8 cellular contexts compared by ENCODE assay signal in the genomic region with DNA sequence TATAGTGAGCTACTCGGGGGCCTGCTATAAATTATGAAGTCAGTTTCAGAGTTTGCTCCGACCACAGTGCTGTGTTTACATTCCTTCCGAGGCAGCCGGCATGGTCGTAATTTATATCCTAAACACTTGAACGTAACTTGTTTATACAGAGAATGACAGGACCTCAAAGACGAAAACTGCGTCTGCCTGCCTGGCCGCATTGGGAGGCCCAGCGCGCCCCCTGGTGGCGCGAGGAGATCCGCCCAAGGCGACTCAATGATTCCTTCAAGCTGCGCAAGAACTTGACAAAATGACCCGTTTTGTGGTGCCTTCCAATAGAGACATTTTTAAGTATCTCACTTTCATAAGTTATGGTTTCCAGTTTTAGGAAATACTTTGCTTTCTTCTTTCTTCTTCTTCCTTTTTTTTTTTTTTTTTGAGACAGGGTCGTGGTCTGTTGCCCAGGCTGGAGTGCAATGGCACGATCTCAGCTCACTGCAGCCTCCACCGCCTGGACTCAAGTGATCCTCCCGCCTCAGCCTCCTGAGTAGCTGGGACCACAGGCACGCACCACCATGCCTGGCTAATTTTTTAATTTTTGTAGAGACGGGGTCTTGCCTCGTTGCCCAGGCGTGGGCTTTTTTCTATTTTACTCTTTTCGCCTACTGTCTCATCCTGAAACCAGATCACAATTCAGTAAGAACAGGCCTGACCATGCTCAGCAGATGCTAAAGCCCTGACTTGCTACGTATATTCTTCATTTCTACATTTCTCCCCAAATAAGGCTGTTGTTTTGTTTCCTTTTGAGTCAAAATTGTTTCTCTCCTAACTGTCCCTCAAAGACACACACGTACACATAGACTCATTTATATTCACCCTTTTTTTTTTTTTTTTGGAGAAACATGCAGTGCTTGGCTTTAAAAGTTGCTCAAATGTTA. TPM values are rescaled to one million over a fixed set of nuclear protein-coding genes. Genes with fewer than 3 reads are reported as not detected.
DNase-seq lines count a peak whose midpoint lies in the region; ATAC-seq and TF ChIP-seq lines count a peak whose summit lies in the region.

No MANE protein-coding gene starts in this region.

- TF ChIP-seq CTCF in mucosa of descending colon (IDR thresholded peaks at IDR 0.05), result peak; percentile 85

- H3K9me3 ChIP-seq in mucosa of descending colon, result no peaks in the 10 kb centered on the region

- POLR2A ChIA-PET in activated CD8-positive, alpha-beta T cell treated with anti-CD3 and anti-CD28 coated beads, Interleukin-2, amount 10 ng/mL, durations not matched to agents 7 days and 5 days (lab: Charles Lee), result no interaction called here

- no peaks in the 10 kb centered on the region for H3K36me3 ChIP-seq in mucosa of descending colon (ENCODE audit: low read depth)

- H3K27me3 Mint-ChIP-seq in activated CD8-positive, alpha-beta T cell treated with anti-CD3 and anti-CD28 coated beads, Interleukin-2, amount 10 ng/mL, durations not matched to agents 7 days and 5 days (ENCODE audit: low read depth), result peaks cover 54% of the 10 kb centered on the region
- peaks cover 56 to 67% of the 10 kb centered on the region in 2 donors for H3K27me3 Mint-ChIP-seq in effector memory CD8-positive, alpha-beta T cell

- CTCF ChIA-PET in activated CD8-positive, alpha-beta T cell treated with anti-CD3 and anti-CD28 coated beads, Interleukin-2, amount 10 ng/mL, durations not matched to agents 7 days and 5 days (lab: Charles Lee), result interaction anchor here (0.6 to 2.3 kb wide), 25 partner anchors 9 to 959 kb away, joined by 3 to 16 read pairs (median 3); no protein-coding TSS in a partner anchor

- intact Hi-C loops in mucosa of descending colon (cut with DNase I, micrococcal nuclease), result loop anchor here (10.0 kb wide), 1 partner anchor 802 kb away; no protein-coding TSS in a partner anchor

- H3K36me3 Mint-ChIP-seq in activated CD8-positive, alpha-beta T cell treated with anti-CD3 and anti-CD28 coated beads, Interleukin-2, amount 10 ng/mL, durations not matched to agents 7 days and 5 days (ENCODE audit: low read depth), result no peaks in the 10 kb centered on the region
- H3K36me3 Mint-ChIP-seq in effector memory CD8-positive, alpha-beta T cell (ENCODE audit: insufficient read depth), result no peaks in the 10 kb centered on the region

- no peaks in the 10 kb centered on the region for H3K9me3 Mint-ChIP-seq in activated CD8-positive, alpha-beta T cell treated with anti-CD3 and anti-CD28 coated beads, Interleukin-2, amount 10 ng/mL, durations not matched to agents 7 days and 5 days (ENCODE audit: insufficient read depth)
- no peaks in the 10 kb centered on the region for H3K9me3 Mint-ChIP-seq in effector memory CD8-positive, alpha-beta T cell

- ATAC-seq in HG02852 (IDR thresholded peaks at IDR 0.05; ENCODE audit: unreplicated experiment) (peak; percentile 82), mucosa of descending colon (peak; percentile 75), HG03135 (IDR thresholded peaks at IDR 0.05; ENCODE audit: unreplicated experiment) (no peak)
- peak; percentile 65 for ATAC-seq in activated CD8-positive, alpha-beta T cell treated with anti-CD3 and anti-CD28 coated beads, Interleukin-2, amount 10 ng/mL, durations not matched to agents 7 days and 5 days
- peak; percentile 55 for ATAC-seq in effector memory CD8-positive, alpha-beta T cell (replicated peaks)

- DNase-seq in ELR (ENCODE audit: low read depth) (peak; percentile 96), NCI-H748 treated with DMSO at 0.1 percent for 48 hours (lab: John Stamatoyannopoulos, UW) (peak; percentile 71), mucosa of descending colon (peak in 2 of 3 donors; percentile 76 to 84)
- DNase-seq in activated CD8-positive, alpha-beta T cell treated with anti-CD3 and anti-CD28 coated beads, Interleukin-2, amount 10 ng/mL, durations not matched to agents 7 days and 5 days, result peak; percentile 76
- peak; percentile 51 to 62 (median 61) for DNase-seq in effector memory CD8-positive, alpha-beta T cell
- peak; percentile 43 to 50 for DNase-seq in stimulated activated CD8-positive, alpha-beta memory T cell treated with anti-CD3 and anti-CD28 coated beads, Interleukin-4, amount 100 ng/mL, for 4 hours (ENCODE audit: low read depth in 2 of 2, low spot score in 1 of 2)

- H3K27ac Mint-ChIP-seq in activated CD8-positive, alpha-beta T cell treated with anti-CD3 and anti-CD28 coated beads, Interleukin-2, amount 10 ng/mL, durations not matched to agents 7 days and 5 days, result no peak overlapping the region
- H3K27ac Mint-ChIP-seq in effector memory CD8-positive, alpha-beta T cell, result no peak overlapping the region

- peaks cover 6% of the 10 kb centered on the region for H3K4me1 Mint-ChIP-seq in activated CD8-positive, alpha-beta T cell treated with anti-CD3 and anti-CD28 coated beads, Interleukin-2, amount 10 ng/mL, durations not matched to agents 7 days and 5 days (ENCODE audit: low read depth)
- peaks cover 0 to 8% of the 10 kb centered on the region in 2 donors for H3K4me1 Mint-ChIP-seq in effector memory CD8-positive, alpha-beta T cell (ENCODE audit: low read depth in 2 of 2)

- no peak overlapping the region for H3K4me3 ChIP-seq in mucosa of descending colon

- no peak overlapping the region for H3K4me3 Mint-ChIP-seq in activated CD8-positive, alpha-beta T cell treated with anti-CD3 and anti-CD28 coated beads, Interleukin-2, amount 10 ng/mL, durations not matched to agents 7 days and 5 days
- no peak overlapping the region for H3K4me3 Mint-ChIP-seq in effector memory CD8-positive, alpha-beta T cell

- H3K4me1 ChIP-seq in mucosa of descending colon (ENCODE audit: low read depth), result no peaks in the 10 kb centered on the region

RNA-seq across cellular contexts. Expression of a gene that starts 7.8 kb away (rescaled TPM):
- total RNA-seq in activated CD8-positive, alpha-beta T cell treated with anti-CD3 and anti-CD28 coated beads, Interleukin-2, amount 10 ng/mL, durations not matched to agents 7 days and 5 days, result not detected
- 10 to 100 TPM in 1 of 3 donors, 1 to 10 TPM in 2; 6.9 to 68.1 (median 7.1) TPM for total RNA-seq in mucosa of descending colon

Comparison
In these comparisons a context has a peak if more than half of its experiments do, and no peak if none do; other contexts are left out.
1. RNA of a gene that starts 7.8 kb away (total RNA-seq): 6.9 to 68.1 TPM in mucosa of descending colon; not detected in activated CD8-positive, alpha-beta T cell treated with anti-CD3 and anti-CD28 coated beads, Interleukin-2, amount 10 ng/mL, durations not matched to agents 7 days and 5 days; every median in the first group is over 4 times any median in the second.
2. Peak in every context shown above with its lines, with median percentiles within 50 percentile points of each other: DNase-seq.